1 cellular context compared by ENCODE assay signal in the genomic region with DNA sequence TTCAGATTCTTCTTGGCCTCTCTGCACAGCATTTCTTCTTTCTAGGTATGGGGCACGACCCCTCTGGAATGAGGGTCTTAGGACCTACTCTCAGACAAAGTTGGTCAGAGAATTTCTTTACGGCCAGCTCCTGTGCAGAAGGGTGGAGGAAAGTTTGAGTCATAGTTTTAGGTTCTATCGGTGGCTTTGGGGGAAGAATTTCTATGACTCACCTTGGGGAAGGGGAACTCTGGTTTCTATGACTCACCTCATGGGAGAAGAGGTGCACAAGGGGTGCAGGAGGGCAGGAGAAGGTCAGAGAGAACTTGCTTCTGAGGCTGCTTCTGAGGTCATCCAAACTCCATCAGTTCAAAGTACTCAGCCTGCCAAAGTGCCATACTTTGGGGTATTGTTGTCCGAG.
TF ChIP-seq lines count a peak whose summit lies in the region.

No MANE protein-coding gene starts in this region.

TF ChIP-seq in K562, 482 proteins besides CTCF, POLR2A, EP300 and RAD21 (continued from another document and continues in another):
- TF ChIP-seq, protein P1, sequence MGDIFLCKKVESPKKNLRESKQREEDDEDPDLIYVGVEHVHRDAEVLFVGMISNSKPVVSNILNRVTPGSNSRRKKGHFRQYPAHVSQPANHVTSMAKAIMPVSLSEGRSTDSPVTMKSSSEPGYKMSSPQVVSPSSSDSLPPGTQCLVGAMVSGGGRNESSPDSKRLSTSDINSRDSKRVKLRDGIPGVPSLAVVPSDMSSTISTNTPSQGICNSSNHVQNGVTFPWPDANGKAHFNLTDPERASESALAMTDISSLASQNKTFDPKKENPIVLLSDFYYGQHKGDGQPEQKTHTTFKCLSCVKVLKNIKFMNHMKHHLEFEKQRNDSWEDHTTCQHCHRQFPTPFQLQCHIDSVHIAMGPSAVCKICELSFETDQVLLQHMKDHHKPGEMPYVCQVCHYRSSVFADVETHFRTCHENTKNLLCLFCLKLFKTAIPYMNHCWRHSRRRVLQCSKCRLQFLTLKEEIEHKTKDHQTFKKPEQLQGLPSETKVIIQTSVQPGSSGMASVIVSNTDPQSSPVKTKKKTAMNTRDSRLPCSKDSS (IDR thresholded peaks at IDR 0.05; ENCODE audit: low read depth, partially characterized antibody), result no peak
- TF ChIP-seq CCAR2 (IDR thresholded peaks at IDR 0.05; ENCODE audit: low read depth, low read length) (no peak), U2AF1 (optimal IDR thresholded peaks at IDR 0.05; ENCODE audit: low read depth, low read length) (no peak), ARID1B (IDR thresholded peaks at IDR 0.05) (peak; percentile 54; the same call in 1 of the 2 replicates), NFATC3 (IDR thresholded peaks at IDR 0.05) (no peak), ZNF12 (CRISPR knock-in tag; IDR thresholded peaks at IDR 0.05) (no peak), FOXP1 (CRISPR knock-in tag; IDR thresholded peaks at IDR 0.05) (no peak), ZNF408 (CRISPR knock-in tag; IDR thresholded peaks at IDR 0.05; ENCODE audit: low read depth) (no peak), ADNP (tag; IDR thresholded peaks at IDR 0.05) (no peak), SMARCE1 (IDR thresholded peaks at IDR 0.05) (peak; percentile 59; the same call in 1 of the 2 replicates), SMARCA4 (IDR thresholded peaks at IDR 0.05) (peak; percentile 35; the same call in 1 of the 2 replicates), JUNB (CRISPR knock-in tag; conservative IDR thresholded peaks at IDR 0.05) (peak; percentile 70; the same call in 1 of the 2 replicates), L3MBTL2 (IDR thresholded peaks at IDR 0.05) (no peak), ELF4 (CRISPR knock-in tag; IDR thresholded peaks at IDR 0.05) (no peak), ETV5 (CRISPR knock-in tag; IDR thresholded peaks at IDR 0.05; ENCODE audit: low read depth) (no peak), ZNF347 (CRISPR knock-in tag; IDR thresholded peaks at IDR 0.05; ENCODE audit: low read depth) (no peak), KAT2B (IDR thresholded peaks at IDR 0.05; ENCODE audit: low read depth, low read length) (no peak), THRAP3 (IDR thresholded peaks at IDR 0.05; ENCODE audit: borderline replicate concordance) (no peak), TGIF2 (CRISPR knock-in tag; IDR thresholded peaks at IDR 0.05) (no peak), OTX1 (CRISPR knock-in tag; IDR thresholded peaks at IDR 0.05) (no peak), FOSL1 (tag; conservative IDR thresholded peaks at IDR 0.05) (peak; percentile 90), SPI1 (IDR thresholded peaks at IDR 0.05; ENCODE audit: borderline replicate concordance, low read depth, low read length) (no peak), ZNF165 (CRISPR knock-in tag; IDR thresholded peaks at IDR 0.05; ENCODE audit: borderline replicate concordance) (no peak), SNRNP70 (optimal IDR thresholded peaks at IDR 0.05; ENCODE audit: low read depth, low read length) (no peak), U2AF2 (optimal IDR thresholded peaks at IDR 0.05; ENCODE audit: low read depth, low read length) (no peak), KDM1A (IDR thresholded peaks at IDR 0.05) (no peak), XRCC5 (IDR thresholded peaks at IDR 0.05; ENCODE audit: low read depth, low read length) (no peak), ZBTB7A (IDR thresholded peaks at IDR 0.05; ENCODE audit: borderline replicate concordance, control insufficient read depth, low read depth, low read length) (no peak), ZNF174 (CRISPR knock-in tag; IDR thresholded peaks at IDR 0.05) (no peak), NRF1 (conservative IDR thresholded peaks at IDR 0.05 in 1 of 2, IDR thresholded peaks at IDR 0.05 in 1 of 2) (no peak), SMARCA5 (IDR thresholded peaks at IDR 0.05) (no peak), SRSF3 (IDR thresholded peaks at IDR 0.05; ENCODE audit: insufficient read depth, low read length) (no peak), FOS (IDR thresholded peaks at IDR 0.05; ENCODE audit: extremely low read depth, insufficient read length) (peak; percentile 19)
- TF ChIP-seq, protein P2, sequence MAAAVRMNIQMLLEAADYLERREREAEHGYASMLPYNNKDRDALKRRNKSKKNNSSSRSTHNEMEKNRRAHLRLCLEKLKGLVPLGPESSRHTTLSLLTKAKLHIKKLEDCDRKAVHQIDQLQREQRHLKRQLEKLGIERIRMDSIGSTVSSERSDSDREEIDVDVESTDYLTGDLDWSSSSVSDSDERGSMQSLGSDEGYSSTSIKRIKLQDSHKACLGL (CRISPR knock-in tag; IDR thresholded peaks at IDR 0.05; ENCODE audit: borderline replicate concordance, poor library complexity, severe bottlenecking), result no peak
- TF ChIP-seq, protein P3, sequence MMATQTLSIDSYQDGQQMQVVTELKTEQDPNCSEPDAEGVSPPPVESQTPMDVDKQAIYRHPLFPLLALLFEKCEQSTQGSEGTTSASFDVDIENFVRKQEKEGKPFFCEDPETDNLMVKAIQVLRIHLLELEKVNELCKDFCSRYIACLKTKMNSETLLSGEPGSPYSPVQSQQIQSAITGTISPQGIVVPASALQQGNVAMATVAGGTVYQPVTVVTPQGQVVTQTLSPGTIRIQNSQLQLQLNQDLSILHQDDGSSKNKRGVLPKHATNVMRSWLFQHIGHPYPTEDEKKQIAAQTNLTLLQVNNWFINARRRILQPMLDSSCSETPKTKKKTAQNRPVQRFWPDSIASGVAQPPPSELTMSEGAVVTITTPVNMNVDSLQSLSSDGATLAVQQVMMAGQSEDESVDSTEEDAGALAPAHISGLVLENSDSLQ (IDR thresholded peaks at IDR 0.05), result no peak
- TF ChIP-seq, protein P4, sequence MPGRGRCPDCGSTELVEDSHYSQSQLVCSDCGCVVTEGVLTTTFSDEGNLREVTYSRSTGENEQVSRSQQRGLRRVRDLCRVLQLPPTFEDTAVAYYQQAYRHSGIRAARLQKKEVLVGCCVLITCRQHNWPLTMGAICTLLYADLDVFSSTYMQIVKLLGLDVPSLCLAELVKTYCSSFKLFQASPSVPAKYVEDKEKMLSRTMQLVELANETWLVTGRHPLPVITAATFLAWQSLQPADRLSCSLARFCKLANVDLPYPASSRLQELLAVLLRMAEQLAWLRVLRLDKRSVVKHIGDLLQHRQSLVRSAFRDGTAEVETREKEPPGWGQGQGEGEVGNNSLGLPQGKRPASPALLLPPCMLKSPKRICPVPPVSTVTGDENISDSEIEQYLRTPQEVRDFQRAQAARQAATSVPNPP (IDR thresholded peaks at IDR 0.05; ENCODE audit: borderline replicate concordance, insufficient read depth, insufficient read length), result no peak
- TF ChIP-seq, protein P5, sequence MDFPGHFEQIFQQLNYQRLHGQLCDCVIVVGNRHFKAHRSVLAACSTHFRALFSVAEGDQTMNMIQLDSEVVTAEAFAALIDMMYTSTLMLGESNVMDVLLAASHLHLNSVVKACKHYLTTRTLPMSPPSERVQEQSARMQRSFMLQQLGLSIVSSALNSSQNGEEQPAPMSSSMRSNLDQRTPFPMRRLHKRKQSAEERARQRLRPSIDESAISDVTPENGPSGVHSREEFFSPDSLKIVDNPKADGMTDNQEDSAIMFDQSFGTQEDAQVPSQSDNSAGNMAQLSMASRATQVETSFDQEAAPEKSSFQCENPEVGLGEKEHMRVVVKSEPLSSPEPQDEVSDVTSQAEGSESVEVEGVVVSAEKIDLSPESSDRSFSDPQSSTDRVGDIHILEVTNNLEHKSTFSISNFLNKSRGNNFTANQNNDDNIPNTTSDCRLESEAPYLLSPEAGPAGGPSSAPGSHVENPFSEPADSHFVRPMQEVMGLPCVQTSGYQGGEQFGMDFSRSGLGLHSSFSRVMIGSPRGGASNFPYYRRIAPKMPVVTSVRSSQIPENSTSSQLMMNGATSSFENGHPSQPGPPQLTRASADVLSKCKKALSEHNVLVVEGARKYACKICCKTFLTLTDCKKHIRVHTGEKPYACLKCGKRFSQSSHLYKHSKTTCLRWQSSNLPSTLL (IDR thresholded peaks at IDR 0.05), result no peak
- TF ChIP-seq, protein P6, sequence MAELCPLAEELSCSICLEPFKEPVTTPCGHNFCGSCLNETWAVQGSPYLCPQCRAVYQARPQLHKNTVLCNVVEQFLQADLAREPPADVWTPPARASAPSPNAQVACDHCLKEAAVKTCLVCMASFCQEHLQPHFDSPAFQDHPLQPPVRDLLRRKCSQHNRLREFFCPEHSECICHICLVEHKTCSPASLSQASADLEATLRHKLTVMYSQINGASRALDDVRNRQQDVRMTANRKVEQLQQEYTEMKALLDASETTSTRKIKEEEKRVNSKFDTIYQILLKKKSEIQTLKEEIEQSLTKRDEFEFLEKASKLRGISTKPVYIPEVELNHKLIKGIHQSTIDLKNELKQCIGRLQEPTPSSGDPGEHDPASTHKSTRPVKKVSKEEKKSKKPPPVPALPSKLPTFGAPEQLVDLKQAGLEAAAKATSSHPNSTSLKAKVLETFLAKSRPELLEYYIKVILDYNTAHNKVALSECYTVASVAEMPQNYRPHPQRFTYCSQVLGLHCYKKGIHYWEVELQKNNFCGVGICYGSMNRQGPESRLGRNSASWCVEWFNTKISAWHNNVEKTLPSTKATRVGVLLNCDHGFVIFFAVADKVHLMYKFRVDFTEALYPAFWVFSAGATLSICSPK (IDR thresholded peaks at IDR 0.05; ENCODE audit: borderline replicate concordance), result no peak
- TF ChIP-seq, protein P7, sequence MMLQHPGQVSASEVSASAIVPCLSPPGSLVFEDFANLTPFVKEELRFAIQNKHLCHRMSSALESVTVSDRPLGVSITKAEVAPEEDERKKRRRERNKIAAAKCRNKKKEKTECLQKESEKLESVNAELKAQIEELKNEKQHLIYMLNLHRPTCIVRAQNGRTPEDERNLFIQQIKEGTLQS (IDR thresholded peaks at IDR 0.05), result peak; percentile 82
- TF ChIP-seq, protein P7 (CRISPR knock-in tag; conservative IDR thresholded peaks at IDR 0.05), result no peak
- TF ChIP-seq, protein P8, sequence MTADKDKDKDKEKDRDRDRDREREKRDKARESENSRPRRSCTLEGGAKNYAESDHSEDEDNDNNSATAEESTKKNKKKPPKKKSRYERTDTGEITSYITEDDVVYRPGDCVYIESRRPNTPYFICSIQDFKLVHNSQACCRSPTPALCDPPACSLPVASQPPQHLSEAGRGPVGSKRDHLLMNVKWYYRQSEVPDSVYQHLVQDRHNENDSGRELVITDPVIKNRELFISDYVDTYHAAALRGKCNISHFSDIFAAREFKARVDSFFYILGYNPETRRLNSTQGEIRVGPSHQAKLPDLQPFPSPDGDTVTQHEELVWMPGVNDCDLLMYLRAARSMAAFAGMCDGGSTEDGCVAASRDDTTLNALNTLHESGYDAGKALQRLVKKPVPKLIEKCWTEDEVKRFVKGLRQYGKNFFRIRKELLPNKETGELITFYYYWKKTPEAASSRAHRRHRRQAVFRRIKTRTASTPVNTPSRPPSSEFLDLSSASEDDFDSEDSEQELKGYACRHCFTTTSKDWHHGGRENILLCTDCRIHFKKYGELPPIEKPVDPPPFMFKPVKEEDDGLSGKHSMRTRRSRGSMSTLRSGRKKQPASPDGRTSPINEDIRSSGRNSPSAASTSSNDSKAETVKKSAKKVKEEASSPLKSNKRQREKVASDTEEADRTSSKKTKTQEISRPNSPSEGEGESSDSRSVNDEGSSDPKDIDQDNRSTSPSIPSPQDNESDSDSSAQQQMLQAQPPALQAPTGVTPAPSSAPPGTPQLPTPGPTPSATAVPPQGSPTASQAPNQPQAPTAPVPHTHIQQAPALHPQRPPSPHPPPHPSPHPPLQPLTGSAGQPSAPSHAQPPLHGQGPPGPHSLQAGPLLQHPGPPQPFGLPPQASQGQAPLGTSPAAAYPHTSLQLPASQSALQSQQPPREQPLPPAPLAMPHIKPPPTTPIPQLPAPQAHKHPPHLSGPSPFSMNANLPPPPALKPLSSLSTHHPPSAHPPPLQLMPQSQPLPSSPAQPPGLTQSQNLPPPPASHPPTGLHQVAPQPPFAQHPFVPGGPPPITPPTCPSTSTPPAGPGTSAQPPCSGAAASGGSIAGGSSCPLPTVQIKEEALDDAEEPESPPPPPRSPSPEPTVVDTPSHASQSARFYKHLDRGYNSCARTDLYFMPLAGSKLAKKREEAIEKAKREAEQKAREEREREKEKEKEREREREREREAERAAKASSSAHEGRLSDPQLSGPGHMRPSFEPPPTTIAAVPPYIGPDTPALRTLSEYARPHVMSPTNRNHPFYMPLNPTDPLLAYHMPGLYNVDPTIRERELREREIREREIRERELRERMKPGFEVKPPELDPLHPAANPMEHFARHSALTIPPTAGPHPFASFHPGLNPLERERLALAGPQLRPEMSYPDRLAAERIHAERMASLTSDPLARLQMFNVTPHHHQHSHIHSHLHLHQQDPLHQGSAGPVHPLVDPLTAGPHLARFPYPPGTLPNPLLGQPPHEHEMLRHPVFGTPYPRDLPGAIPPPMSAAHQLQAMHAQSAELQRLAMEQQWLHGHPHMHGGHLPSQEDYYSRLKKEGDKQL (CRISPR knock-in tag; IDR thresholded peaks at IDR 0.05; ENCODE audit: borderline replicate concordance), result no peak
- TF ChIP-seq, protein P9, sequence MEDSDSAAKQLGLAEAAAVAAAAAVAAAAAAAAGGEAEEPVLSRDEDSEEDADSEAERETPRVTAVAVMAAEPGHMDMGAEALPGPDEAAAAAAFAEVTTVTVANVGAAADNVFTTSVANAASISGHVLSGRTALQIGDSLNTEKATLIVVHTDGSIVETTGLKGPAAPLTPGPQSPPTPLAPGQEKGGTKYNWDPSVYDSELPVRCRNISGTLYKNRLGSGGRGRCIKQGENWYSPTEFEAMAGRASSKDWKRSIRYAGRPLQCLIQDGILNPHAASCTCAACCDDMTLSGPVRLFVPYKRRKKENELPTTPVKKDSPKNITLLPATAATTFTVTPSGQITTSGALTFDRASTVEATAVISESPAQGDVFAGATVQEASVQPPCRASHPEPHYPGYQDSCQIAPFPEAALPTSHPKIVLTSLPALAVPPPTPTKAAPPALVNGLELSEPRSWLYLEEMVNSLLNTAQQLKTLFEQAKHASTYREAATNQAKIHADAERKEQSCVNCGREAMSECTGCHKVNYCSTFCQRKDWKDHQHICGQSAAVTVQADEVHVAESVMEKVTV (CRISPR knock-in tag; IDR thresholded peaks at IDR 0.05), result no peak
- TF ChIP-seq, protein P10, sequence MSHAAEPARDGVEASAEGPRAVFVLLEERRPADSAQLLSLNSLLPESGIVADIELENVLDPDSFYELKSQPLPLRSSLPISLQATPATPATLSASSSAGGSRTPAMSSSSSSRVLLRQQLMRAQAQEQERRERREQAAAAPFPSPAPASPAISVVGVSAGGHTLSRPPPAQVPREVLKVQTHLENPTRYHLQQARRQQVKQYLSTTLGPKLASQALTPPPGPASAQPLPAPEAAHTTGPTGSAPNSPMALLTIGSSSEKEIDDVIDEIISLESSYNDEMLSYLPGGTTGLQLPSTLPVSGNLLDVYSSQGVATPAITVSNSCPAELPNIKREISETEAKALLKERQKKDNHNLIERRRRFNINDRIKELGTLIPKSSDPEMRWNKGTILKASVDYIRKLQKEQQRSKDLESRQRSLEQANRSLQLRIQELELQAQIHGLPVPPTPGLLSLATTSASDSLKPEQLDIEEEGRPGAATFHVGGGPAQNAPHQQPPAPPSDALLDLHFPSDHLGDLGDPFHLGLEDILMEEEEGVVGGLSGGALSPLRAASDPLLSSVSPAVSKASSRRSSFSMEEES (CRISPR knock-in tag; IDR thresholded peaks at IDR 0.05), result no peak
- TF ChIP-seq, protein P11, sequence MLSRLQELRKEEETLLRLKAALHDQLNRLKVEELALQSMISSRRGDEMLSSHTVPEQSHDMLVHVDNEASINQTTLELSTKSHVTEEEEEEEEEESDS (CRISPR knock-in tag; IDR thresholded peaks at IDR 0.05), result no peak
